In genomic region chr7:2688409-2689342, GRCh38 we compare ENCODE assay signal across 9 cellular contexts. TPM values are rescaled to one million over a fixed set of nuclear protein-coding genes. Genes with fewer than 3 reads are reported as not detected.
DNase-seq lines count a peak whose midpoint lies in the region; ATAC-seq, FAIRE-seq and TF ChIP-seq lines count a peak whose summit lies in the region.
"Had no signal": no experiment of that assay in that cellular context is flagged by ENCODE, and none has a peak within 500 bp of the region (broad histone marks: within the 10 kb centered on the region; RNA-seq: fewer than 3 reads in every experiment).

No MANE protein-coding gene starts in this region.

- H3K4me3 ChIP-seq in AG04450 (ENCODE audit: low read depth, low read length), result peak overlapping the region; percentile 44

- peaks cover 7% of the 10 kb centered on the region for H3K4me1 Mint-ChIP-seq in mesothelial cell of epicardium

- CTCF ChIA-PET in AG04450 (lab: Charles Lee), result interaction anchor here (1.6 kb wide), 1 partner anchor 7 kb away, joined by 4 read pairs; no protein-coding TSS in a partner anchor

- no peak for FAIRE-seq in HTR-8/SVneo (lab: Jason Lieb, UNC)

- H3K27ac ChIP-seq in AG04450 (ENCODE audit: low read depth, low read length), result no peak overlapping the region
- H3K27ac ChIP-seq in angular gyrus (ENCODE audit: low read depth, low read length), result peak overlapping the region; percentile 2

- peak; percentile 80 for ATAC-seq in GM18909 (IDR thresholded peaks at IDR 0.05; ENCODE audit: poor library complexity, unreplicated experiment)
- peak; percentile 85 for ATAC-seq in HG03066 (IDR thresholded peaks at IDR 0.05; ENCODE audit: low read depth, unreplicated experiment)
- ATAC-seq: HCT116 had no signal

- POLR2A ChIA-PET in AG04450 (lab: Yijun Ruan, JAX), result no interaction called here

- no peak overlapping the region for H3K27ac Mint-ChIP-seq in mesothelial cell of epicardium

- no peaks in the 10 kb centered on the region for H3K9me3 Mint-ChIP-seq in mesothelial cell of epicardium

- H3K27me3 ChIP-seq in AG04450 (ENCODE audit: control insufficient read depth, insufficient read depth, low read length), result peaks cover 13% of the 10 kb centered on the region

- TF ChIP-seq CTCF in AG04450 (IDR thresholded peaks at IDR 0.05; ENCODE audit: low read depth, low read length) (no peak), mesothelial cell of epicardium (IDR thresholded peaks at IDR 0.05; ENCODE audit: unreplicated experiment) (no peak)

- DNase-seq in AG04450 (ENCODE audit: low read depth, low spot score) (no peak), mesothelial cell of epicardium (ENCODE audit: low spot score in 2 of 2, unreplicated experiment in 2 of 2) (no peak), DMS153 (lab: John Stamatoyannopoulos, UW) (no peak), HTR-8/SVneo (ENCODE audit: insufficient read length, low spot score) (no peak), NCI-H226 (no peak)

- peaks cover 57% of the 10 kb centered on the region for H3K27me3 Mint-ChIP-seq in mesothelial cell of epicardium (ENCODE audit: low read depth)

- peak overlapping the region; percentile 39 for H3K4me3 Mint-ChIP-seq in mesothelial cell of epicardium

- H3K9me3 ChIP-seq in AG04450 (ENCODE audit: control insufficient read depth, insufficient read depth, low read length), result peaks cover 3% of the 10 kb centered on the region; the same call in 1 of the 2 replicates

- H3K36me3 Mint-ChIP-seq in mesothelial cell of epicardium, result no peaks in the 10 kb centered on the region

RNA-seq across cellular contexts. Expression of gene AMZ1, which starts 0.7 kb away (rescaled TPM):
- 0.43 and 0.67 TPM in 2 replicates for polyA plus RNA-seq in AG04450 (2011; rRNA removed)
- polyA minus RNA-seq in AG04450 (2011; rRNA and poly(A)+ RNA removed), result 0.78 and 1.1 TPM in 2 replicates
- 0.05 to 0.49 TPM (median 0.13 TPM) in 3 replicates for total RNA-seq in mesothelial cell of epicardium

RNA-seq across cellular contexts. Expression of gene TTYH3, which starts 56.9 kb away (rescaled TPM):
- 30.8 and 50.7 TPM in 2 replicates for polyA plus RNA-seq in AG04450 (2011; rRNA removed)
- polyA minus RNA-seq in AG04450 (2011; rRNA and poly(A)+ RNA removed), result 23.1 and 24.5 TPM in 2 replicates
- 282 to 296 TPM (median 282 TPM) in 3 replicates for total RNA-seq in mesothelial cell of epicardium
